In genomic region chr11:35404397-35404775, GRCh38 we compare ENCODE assay signal across 1 cellular context.
A peak's percentile ranks its signal among the peaks of the same experiment; 100 is the strongest.
TF ChIP-seq lines count a peak whose summit lies in the region.

No MANE protein-coding gene starts in this region.

TF ChIP-seq in H1, 55 proteins besides CTCF, POLR2A, EP300 and RAD21 (continued from another document):
- TF ChIP-seq SIN3A (conservative IDR thresholded peaks at IDR 0.05 in 1 of 2, IDR thresholded peaks at IDR 0.05 in 1 of 2; ENCODE audit: low read depth in 1 of 2, low read length in 2 of 2) (0 out of 4 replicates have a peak, but pooled peaks of 1 of the 2 experiments have one; percentile 60), YY1 (IDR thresholded peaks at IDR 0.05; ENCODE audit: low read depth, low read length) (no peak), RXRA (IDR thresholded peaks at IDR 0.05; ENCODE audit: insufficient read depth, low read depth, low read length) (no peak), TEAD4 (IDR thresholded peaks at IDR 0.05; ENCODE audit: low read depth, low read length) (peak; percentile 23; the same call in 1 of the 2 replicates), USF2 (IDR thresholded peaks at IDR 0.05; ENCODE audit: low read length) (0 out of 2 replicates have a peak, but pooled peaks have one; percentile 35), MAX (IDR thresholded peaks at IDR 0.05) (0 out of 2 replicates have a peak, but pooled peaks have one; percentile 16), CBX5 (IDR thresholded peaks at IDR 0.05; ENCODE audit: low read depth, low read length) (no peak), CTBP2 (IDR thresholded peaks at IDR 0.05; ENCODE audit: borderline replicate concordance, insufficient read depth, insufficient read length, low read length) (no peak)
